7 cellular contexts compared by ENCODE assay signal in the genomic region with DNA sequence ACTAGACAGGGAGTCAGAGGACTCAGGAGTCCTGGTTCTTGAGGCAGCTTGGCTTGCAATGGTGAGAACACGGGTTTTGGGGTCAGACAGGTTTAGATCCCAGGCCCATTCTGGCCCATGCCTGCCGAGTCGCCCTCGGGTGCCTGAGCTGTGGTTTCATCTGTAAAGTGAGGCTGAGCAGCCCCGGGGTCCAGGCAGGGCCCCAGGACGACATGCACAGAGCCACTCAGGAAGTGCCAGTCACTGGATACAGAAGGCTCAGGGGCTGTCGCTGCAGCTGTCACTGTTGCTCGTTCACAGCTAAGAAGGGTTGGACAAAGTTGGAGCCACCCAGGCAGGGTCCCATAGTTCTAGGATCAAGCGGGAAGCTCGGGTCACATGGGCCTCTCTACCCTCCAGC.
"Had no signal": no experiment of that assay in that cellular context is flagged by ENCODE, and none has a peak within 500 bp of the region (broad histone marks: within the 10 kb centered on the region; RNA-seq: fewer than 3 reads in every experiment).

No MANE protein-coding gene starts in this region.

- H3K4me2 ChIP-seq: GM23338 had no signal

- H3K27ac ChIP-seq: HL-60 had no signal

- H3K36me3 ChIP-seq: HAP-1 had no signal

- FAIRE-seq: HepG2 had no signal

- DNase-seq: H7, HFFc6, KBM-7 had no signal

- H3K4me1 ChIP-seq: HAP-1 had no signal

- H2AFZ ChIP-seq: GM23338 had no signal

- H3K4me3 ChIP-seq: GM23338, HAP-1 had no signal

- H3K9me3 ChIP-seq: HAP-1 had no signal
